21 cellular contexts compared by ENCODE assay signal in genomic region chr1:175635092-175635491, GRCh38.
"Had no signal": no experiment of that assay in that cellular context is flagged by ENCODE, and none has a peak within 500 bp of the region (broad histone marks: within the 10 kb centered on the region; RNA-seq: fewer than 3 reads in every experiment).

No MANE protein-coding gene starts in this region.

- H3K27me3 ChIP-seq: gastroesophageal sphincter, hepatocyte, tibial nerve, upper lobe of left lung had no signal

- H3K36me3 ChIP-seq: esophagus muscularis mucosa, gastroesophageal sphincter, heart left ventricle, left ventricle myocardium inferior, lower lobe of right lung, thoracic aorta, tibial nerve, upper lobe of left lung had no signal

- H3K27ac ChIP-seq: coronary artery, esophagus muscularis mucosa, foreskin keratinocyte, gastroesophageal sphincter, heart left ventricle, hepatocyte, left ventricle myocardium inferior, lower lobe of right lung, parathyroid adenoma, thoracic aorta, tibial nerve, upper lobe of left lung had no signal

- ATAC-seq: foreskin keratinocyte; gastroesophageal sphincter; heart left ventricle; left cardiac atrium; lower lobe of right lung; natural killer cell; sciatic nerve; stimulated activated effector memory CD8-positive, alpha-beta T cell treated with anti-CD3 and anti-CD28 coated beads, Interleukin-12 subunit alpha, Interleukin-12 subunit beta, amount 100 ng/mL, for 72 hours had no signal

- H3K9me3 ChIP-seq: esophagus muscularis mucosa, gastroesophageal sphincter, heart left ventricle, left ventricle myocardium inferior, lower lobe of right lung, thoracic aorta, tibial nerve, upper lobe of left lung had no signal

- H3K4me1 ChIP-seq: esophagus muscularis mucosa, foreskin keratinocyte, gastroesophageal sphincter, heart left ventricle, left ventricle myocardium inferior, lower lobe of right lung, parathyroid adenoma, tibial nerve, upper lobe of left lung had no signal

- DNase-seq: dermis blood vessel endothelial cell; effector memory CD4-positive, alpha-beta T cell; foreskin keratinocyte; heart left ventricle; left cardiac atrium; left ventricle myocardium inferior; lower lobe of right lung; natural killer cell; stimulated activated CD4-positive, alpha-beta T cell treated with anti-CD3 and anti-CD28 coated beads, Interleukin-2, amount 100 ng/mL, for 24 hours; stimulated activated CD4-positive, alpha-beta T cell treated with anti-CD3 and anti-CD28 coated beads, Interleukin-4, amount 100 ng/mL, for 24 hours; stimulated activated naive CD4-positive, alpha-beta T cell treated with Interleukin-2 at 50 U/mL for 16 hours; upper lobe of left lung had no signal

- H3K4me3 ChIP-seq: coronary artery, esophagus muscularis mucosa, gastroesophageal sphincter, heart left ventricle, hepatocyte, left ventricle myocardium inferior, lower lobe of right lung, thoracic aorta, tibial nerve, upper lobe of left lung had no signal
